ENCODE assay signal across 9 cellular contexts in genomic region chr1:216528816-216529215, GRCh38.
DNase-seq lines count a peak whose midpoint lies in the region; ATAC-seq and TF ChIP-seq lines count a peak whose summit lies in the region.
"Had no signal": no experiment of that assay in that cellular context is flagged by ENCODE, and none has a peak within 500 bp of the region (broad histone marks: within the 10 kb centered on the region; RNA-seq: fewer than 3 reads in every experiment).

No MANE protein-coding gene starts in this region.

- no peak overlapping the region for H3K27ac ChIP-seq in brain microvascular endothelial cell

- H3K27me3 ChIP-seq in brain microvascular endothelial cell (replicated peaks) = no peaks in the 10 kb centered on the region

- TF ChIP-seq CTCF in fibroblast of pulmonary artery (IDR thresholded peaks at IDR 0.05; ENCODE audit: low read length, missing control alignments) (no peak), brain microvascular endothelial cell (IDR thresholded peaks at IDR 0.05; ENCODE audit: low read depth, low read length, missing control alignments) (no peak)

- H3K4me3 ChIP-seq in fibroblast of pulmonary artery (replicated peaks; ENCODE audit: low read depth, low read length) = no peak overlapping the region
- no peak overlapping the region for H3K4me3 ChIP-seq in brain microvascular endothelial cell (ENCODE audit: low read depth, low read length)

- no peaks in the 10 kb centered on the region for H3K36me3 ChIP-seq in brain microvascular endothelial cell (replicated peaks)

- in situ Hi-C loops in G401 (cut with HindIII; ENCODE audit: low sequenced_read_pairs) = no loop called here
- in situ Hi-C loops in brain microvascular endothelial cell (cut with HindIII; ENCODE audit: low pct_ligation_motif_present, low sequenced_read_pairs) = no loop called here

- ATAC-seq in GM18505 (IDR thresholded peaks at IDR 0.05; ENCODE audit: unreplicated experiment) = peak; percentile 89
- ATAC-seq in GM21528 (IDR thresholded peaks at IDR 0.05; ENCODE audit: low FRiP score, unreplicated experiment) = peak; percentile 98
- peak; percentile 86 for ATAC-seq in HG03442 (IDR thresholded peaks at IDR 0.05; ENCODE audit: unreplicated experiment)

- peak; percentile 21 for DNase-seq in fibroblast of pulmonary artery (ENCODE audit: low read depth)
- no peak for DNase-seq in G401 (ENCODE audit: low spot score)
- DNase-seq in activated T-cell treated with anti-CD3 and anti-CD28 coated beads for 4 hours = no peak
- DNase-seq in SKM-1 (lab: John Stamatoyannopoulos, UW; ENCODE audit: unreplicated experiment) = no peak
- no peak for DNase-seq in brain microvascular endothelial cell
- DNase-seq: activated CD4-positive, CD25-positive, alpha-beta regulatory T cell had no signal

- no peak for TF ChIP-seq POLR2A in GM18505 (IDR thresholded peaks at IDR 0.05; ENCODE audit: borderline replicate concordance, extremely low read depth, insufficient read depth, insufficient read length)
